8 cellular contexts compared by ENCODE assay signal in the genomic region with DNA sequence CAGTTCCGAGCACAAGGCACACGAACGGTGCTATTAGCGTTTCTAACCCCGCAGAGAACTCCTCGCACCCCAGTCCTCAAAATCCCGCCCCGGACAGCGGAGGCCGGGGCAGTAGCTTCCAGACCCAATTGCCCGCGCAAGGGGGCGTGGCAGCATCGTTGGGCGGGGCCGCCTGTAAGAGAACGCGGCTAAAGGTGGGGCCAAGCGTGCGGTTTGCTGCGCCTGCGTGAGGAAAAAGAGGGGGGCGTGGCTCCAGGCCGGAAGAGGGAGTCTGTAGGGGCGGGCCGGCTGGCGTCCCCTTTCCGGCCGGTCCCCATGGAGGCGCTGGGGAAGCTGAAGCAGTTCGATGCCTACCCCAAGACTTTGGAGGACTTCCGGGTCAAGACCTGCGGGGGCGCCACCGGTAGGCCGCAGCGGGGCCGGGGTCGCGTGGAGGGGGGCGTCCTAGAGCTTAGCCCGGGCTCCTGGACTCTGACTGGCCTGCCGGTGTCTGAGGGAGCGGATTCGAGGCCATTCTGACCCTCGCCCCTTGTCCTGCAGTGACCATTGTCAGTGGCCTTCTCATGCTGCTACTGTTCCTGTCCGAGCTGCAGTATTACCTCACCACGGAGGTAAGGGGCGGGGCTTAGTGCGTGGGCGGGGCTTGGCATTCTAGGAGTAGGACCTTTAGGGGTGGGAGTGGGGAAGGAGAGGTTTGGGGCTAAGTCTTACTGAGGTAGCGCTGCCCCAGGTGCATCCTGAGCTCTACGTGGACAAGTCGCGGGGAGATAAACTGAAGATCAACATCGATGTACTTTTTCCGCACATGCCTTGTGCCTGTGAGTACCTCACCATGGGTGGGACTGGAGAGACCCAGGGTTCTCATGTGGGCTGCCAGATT. TPM values are rescaled to one million over a fixed set of nuclear protein-coding genes. Genes with fewer than 3 reads are reported as not detected.
DNase-seq lines count a peak whose midpoint lies in the region; ATAC-seq, FAIRE-seq and TF ChIP-seq lines count a peak whose summit lies in the region.

Gene ERGIC3, plus strand, starts transcription at position 296 of the 880 bp plus-strand sequence. Its CDS starts 20 bp downstream, at position 316.

- H3K9ac ChIP-seq in kidney (ENCODE audit: low read length in 2 of 2): peak within 1 kb of the TSS; percentile 18 to 69

- no peak for FAIRE-seq in kidney (lab: Jason Lieb, UNC)

- H3K4me1 ChIP-seq in kidney (ENCODE audit: control insufficient read depth in 1 of 2, insufficient read depth in 1 of 2, low read depth in 1 of 2, low read length in 2 of 2): peaks cover 4 to 9% of the 10 kb centered on the region in 2 donors

- peak within 1 kb of the TSS in 1 of 2 donors; percentile 88 for H3K27ac ChIP-seq in kidney (ENCODE audit: low read depth in 2 of 2, low read length in 2 of 2)

- no peak for TF ChIP-seq CTCF in AG09309 (IDR thresholded peaks at IDR 0.05; ENCODE audit: control insufficient read depth, insufficient read depth, low read depth, low read length, missing control alignments)
- peak; percentile 8 for TF ChIP-seq CTCF in kidney (IDR thresholded peaks at IDR 0.05; ENCODE audit: borderline replicate concordance, extremely low read depth, insufficient read depth)

- DNase-seq in AG09309 (ENCODE audit: low read depth): peak; percentile 62
- DNase-seq in NCI-H510A (lab: John Stamatoyannopoulos, UW): peak; percentile 90
- peak; percentile 99 for DNase-seq in activated CD4-positive, CD25-positive, alpha-beta regulatory T cell treated with anti-CD3 and anti-CD28 coated beads, Interleukin-2, amount 50 U/mL, for 72 hours
- DNase-seq in cerebellar nuclear complex (lab: John Stamatoyannopoulos, UW): peak; percentile 49 to 67
- peak; percentile 99 for DNase-seq in kidney
- peak; percentile 99 for DNase-seq in stimulated activated CD4-positive, alpha-beta T cell treated with anti-CD3 and anti-CD28 coated beads, Interleukin-15, amount 100 ng/mL, for 24 hours

- H3K4me3 ChIP-seq in AG09309 (ENCODE audit: control insufficient read depth, low read depth, low read length) (peak within 1 kb of the TSS; percentile 72), kidney (ENCODE audit: low read length in 2 of 2) (peak within 1 kb of the TSS; percentile 73 to 87)

- H3K36me3 ChIP-seq in kidney (ENCODE audit: control insufficient read depth in 1 of 2, insufficient read depth in 2 of 2, low read length in 2 of 2): peaks cover 5 to 6% of the 10 kb centered on the region in 2 donors

- peak; percentile 87 for ATAC-seq in GM19035 (IDR thresholded peaks at IDR 0.05; ENCODE audit: unreplicated experiment)
- ATAC-seq in HG03354 (IDR thresholded peaks at IDR 0.05; ENCODE audit: poor library complexity, severe bottlenecking, unreplicated experiment): peak; percentile 98

- intact Hi-C loops in kidney (cut with DNase I): no loop called here

- no peaks in the 10 kb centered on the region for H3K9me3 ChIP-seq in kidney (ENCODE audit: control insufficient read depth in 1 of 2, low read length in 2 of 2)

RNA-seq across cellular contexts. Expression of gene ERGIC3, which starts in this region (rescaled TPM):
- 230 TPM for total RNA-seq in kidney
- polyA plus RNA-seq in kidney (ENCODE audit: insufficient read depth, low read depth, low replicate concordance): 371 TPM
